Comparison of ENCODE assay signal across 23 cellular contexts in the genomic region with DNA sequence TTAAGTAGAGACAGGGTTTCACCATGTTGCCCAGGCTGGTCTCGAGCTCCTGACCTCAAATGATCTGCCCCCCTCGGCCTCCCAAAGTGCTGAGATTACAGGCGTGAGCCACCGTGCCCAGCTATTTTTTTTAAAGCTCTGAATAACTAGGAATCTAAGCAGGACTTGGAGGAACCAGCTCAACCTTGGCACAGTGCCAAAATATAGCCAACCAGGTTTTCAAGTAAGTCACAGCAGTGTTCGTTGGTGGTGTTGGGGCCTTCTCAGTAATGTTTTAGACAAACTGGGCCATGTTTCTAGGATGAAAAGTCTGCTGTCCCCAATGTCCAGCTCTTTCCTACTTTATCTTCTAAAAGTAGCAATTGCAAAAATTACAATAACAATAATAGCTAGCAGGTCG. TPM values are rescaled to one million over a fixed set of nuclear protein-coding genes. Genes with fewer than 3 reads are reported as not detected.
DNase-seq lines count a peak whose midpoint lies in the region; ATAC-seq, FAIRE-seq and TF ChIP-seq lines count a peak whose summit lies in the region.
"Had no signal": no experiment of that assay in that cellular context is flagged by ENCODE, and none has a peak within 500 bp of the region (broad histone marks: within the 10 kb centered on the region; RNA-seq: fewer than 3 reads in every experiment).

No MANE protein-coding gene starts in this region.

- no peak for TF ChIP-seq POLR2A in HepG2 (IDR thresholded peaks at IDR 0.05; ENCODE audit: insufficient read depth in 1 of 2, low read depth in 2 of 2, low read length in 2 of 2)
- no peak for TF ChIP-seq POLR2A in right lobe of liver (IDR thresholded peaks at IDR 0.05)
- no peak for TF ChIP-seq POLR2A in sigmoid colon (IDR thresholded peaks at IDR 0.05)

- POLR2A ChIA-PET in HepG2 (lab: Yijun Ruan, JAX), result interaction anchor here (2.3 kb wide), 1 partner anchor 15 kb away, joined by 14 read pairs; the partner anchor contains the start of gene MINDY2

- no peak overlapping the region for H3K4me2 ChIP-seq in HepG2 (ENCODE audit: low read depth, low read length)

- in situ Hi-C loops in HepG2 (cut with HindIII; ENCODE audit: extremely low pct_ligation_motif_present, low pct_unique_long_range_greater_than_20kb), result loop anchor here (10.0 kb wide), 1 partner anchor 531 kb away; no protein-coding TSS in a partner anchor

- H3K4me1 ChIP-seq in HepG2 (ENCODE audit: insufficient read depth, low read length), result peaks cover 15% of the 10 kb centered on the region; the same call in 1 of the 2 replicates
- peaks cover 0 to 5% (median 0%) of the 10 kb centered on the region in 4 donors for H3K4me1 ChIP-seq in right lobe of liver
- no peaks in the 10 kb centered on the region for H3K4me1 ChIP-seq in psoas muscle
- H3K4me1 ChIP-seq in sigmoid colon, result no peaks in the 10 kb centered on the region
- H3K4me1 ChIP-seq: pancreas had no signal

- CTCF ChIA-PET in HepG2 (lab: Yijun Ruan, JAX; ENCODE audit: low intra/inter-chr PET ratio, low total read pairs), result no interaction called here

- H3K27me3 ChIP-seq in HepG2 (ENCODE audit: control insufficient read depth in 1 of 2, insufficient read depth in 2 of 2, low read length in 2 of 2) (no peaks in the 10 kb centered on the region), right lobe of liver (no peaks in the 10 kb centered on the region), dorsolateral prefrontal cortex (no peaks in the 10 kb centered on the region), psoas muscle (ENCODE audit: insufficient read depth in 3 of 3, low read length in 2 of 3) (peaks cover 0 to under 1% (median 0%) of the 10 kb centered on the region in 3 donors), sigmoid colon (no peaks in the 10 kb centered on the region)
- H3K27me3 ChIP-seq: pancreas had no signal

- TF ChIP-seq CTCF in HepG2 (CRISPR knock-in tag; IDR thresholded peaks at IDR 0.05) (no peak), right lobe of liver (IDR thresholded peaks at IDR 0.05) (no peak), dorsolateral prefrontal cortex (IDR thresholded peaks at IDR 0.05 in 54 of 56, conservative IDR thresholded peaks at IDR 0.05 in 2 of 56; ENCODE audit: low read depth in 1 of 56, partially characterized antibody in 56 of 56) (no peak), psoas muscle (IDR thresholded peaks at IDR 0.05) (no peak), sigmoid colon (IDR thresholded peaks at IDR 0.05) (no peak)

- ATAC-seq in HepG2, result no peak
- ATAC-seq in right lobe of liver, result no peak
- ATAC-seq in GM19023 (IDR thresholded peaks at IDR 0.05; ENCODE audit: unreplicated experiment), result no peak
- ATAC-seq in psoas muscle, result no peak
- ATAC-seq: activated CD4-positive, CD25-positive, alpha-beta regulatory T cell treated with anti-CD3 and anti-CD28 coated beads, Interleukin-2, amount 50 U/mL, for 24 hours; left cardiac atrium; natural killer cell treated with Interleukin-12 subunit alpha and Interleukin-12 subunit beta and Interleukin-15 and Interleukin-18, amount 100 ng/mL, for 72 hours; Panc1; pancreas had no signal

- no peak for TF ChIP-seq EP300 in HepG2 (IDR thresholded peaks at IDR 0.05; ENCODE audit: low read depth in 2 of 2, low read length in 2 of 2)
- TF ChIP-seq EP300 in HepG2 (CRISPR knock-in tag; IDR thresholded peaks at IDR 0.05; ENCODE audit: borderline replicate concordance), result no peak
- TF ChIP-seq EP300 in sigmoid colon (IDR thresholded peaks at IDR 0.05), result no peak

- H3K36me3 ChIP-seq in HepG2 (replicated peaks in 1 of 2; ENCODE audit: control insufficient read depth in 1 of 2, insufficient read depth in 2 of 2, low read length in 2 of 2), result no peaks in the 10 kb centered on the region
- no peaks in the 10 kb centered on the region for H3K36me3 ChIP-seq in right lobe of liver
- H3K36me3 ChIP-seq in psoas muscle (ENCODE audit: insufficient read depth in 1 of 2, low read depth in 1 of 2), result no peaks in the 10 kb centered on the region
- no peaks in the 10 kb centered on the region for H3K36me3 ChIP-seq in sigmoid colon
- H3K36me3 ChIP-seq: pancreas had no signal

- H3K4me3 ChIP-seq in HepG2 (replicated peaks in 1 of 3; ENCODE audit: insufficient read depth in 1 of 3, low read depth in 2 of 3, low read length in 3 of 3) (no peak overlapping the region), right lobe of liver (no peak overlapping the region), dorsolateral prefrontal cortex (peak overlapping the region in 1 of 59 donors; percentile 17), psoas muscle (no peak overlapping the region), sigmoid colon (no peak overlapping the region)
- H3K4me3 ChIP-seq: pancreas, SK-N-MC had no signal

- intact Hi-C loops in HepG2 (cut with micrococcal nuclease; ENCODE audit: unreplicated experiment) (loop anchor here (5.0 kb wide), 1 partner anchor 529 kb away; no protein-coding TSS in a partner anchor), right lobe of liver (cut with DNase I) (loop anchor here in 1 of 2 donors (10.0 kb wide), 1 partner anchor 181 kb away; no protein-coding TSS in a partner anchor), dorsolateral prefrontal cortex (cut with DNase I) (loop anchor here in 1 of 2 donors (5.0 kb wide), 1 partner anchor 529 kb away; no protein-coding TSS in a partner anchor), psoas muscle (cut with DNase I) (no loop called here), sigmoid colon (cut with DNase I) (loop anchor here (10.0 kb wide), 1 partner anchor 531 kb away; no protein-coding TSS in a partner anchor)

- H3K9ac ChIP-seq in HepG2 (ENCODE audit: insufficient read depth, low read depth, low read length), result no peak overlapping the region

- H3K27ac ChIP-seq in HepG2 (ENCODE audit: extremely low read length, insufficient read depth, low read length) (no peak overlapping the region), right lobe of liver (no peak overlapping the region), dorsolateral prefrontal cortex (peak overlapping the region in 45 of 59 donors; percentile 22 to 91 (median 70)), psoas muscle (no peak overlapping the region), sigmoid colon (no peak overlapping the region)
- H3K27ac ChIP-seq: 22Rv1, pancreas, SK-N-MC had no signal

- TF ChIP-seq RAD21 in HepG2 (CRISPR knock-in tag; IDR thresholded peaks at IDR 0.05), result no peak

- H3K9me3 ChIP-seq in HepG2 (ENCODE audit: low read length) (no peaks in the 10 kb centered on the region), right lobe of liver (no peaks in the 10 kb centered on the region), psoas muscle (no peaks in the 10 kb centered on the region), sigmoid colon (no peaks in the 10 kb centered on the region)
- H3K9me3 ChIP-seq: pancreas had no signal

- BruUV-seq in HepG2 (replicated peaks; lab: Mats Ljungman, UMichigan), result no TSS peak

- no peaks in the 10 kb centered on the region for H3K79me2 ChIP-seq in HepG2 (ENCODE audit: insufficient read depth, low read length)

- FAIRE-seq in HepG2 (lab: Jason Lieb, UNC), result no peak
- FAIRE-seq: G401.6, H1, HTR-8/SVneo, pancreas had no signal

- DNase-seq in DMS 273 (lab: John Stamatoyannopoulos, UW; ENCODE audit: unreplicated experiment) (peak; percentile 42), DMS 273 treated with DMSO at 0.1 percent for 48 hours (lab: John Stamatoyannopoulos, UW) (no peak), HepG2 (ENCODE audit: low spot score) (no peak), right lobe of liver (no peak), dorsolateral prefrontal cortex (peak in 1 of 10 donors; percentile 60), psoas muscle (no peak), sigmoid colon (no peak)
- DNase-seq: left cardiac atrium; NCI-H187; NCI-H524 treated with DMSO at 0.1 percent for 48 hours; stimulated activated CD4-positive, alpha-beta T cell treated with anti-CD3 and anti-CD28 coated beads, Interleukin-2, amount 100 ng/mL, for 24 hours; stimulated activated naive CD4-positive, alpha-beta T cell treated with Interleukin-2 at 50 U/mL for 16 hours; T1000 had no signal

- WGBS in HepG2 (ENCODE audit: low lambda C conversion rate), result 53% methylated on average over 6 of the region's 6 CpGs
- WGBS in right lobe of liver (ENCODE audit: insufficient coverage, low coverage, low lambda C conversion rate, missing lambda C conversion rate), result 67% methylated on average over 5 of the region's 6 CpGs
- WGBS in psoas muscle, 3 donors, result 48 to 58% (median 49%) methylated on average over 6 of the region's 6 CpGs
- WGBS in sigmoid colon, 2 donors, result 48 to 77% methylated on average over 6 of the region's 6 CpGs

- no peaks in the 10 kb centered on the region for H4K20me1 ChIP-seq in HepG2 (ENCODE audit: insufficient read depth, low read length)

- no peak overlapping the region for H2AFZ ChIP-seq in HepG2 (ENCODE audit: low read length)

RNA-seq across cellular contexts. Expression of gene ADAM10, which starts 6.4 kb away (rescaled TPM):
- total RNA-seq in HepG2 (2016; rRNA removed; fragmentation: Illumina TruSeq; extraction: Trizol), result 86.8 and 125 TPM in 2 replicates
- 14.1 and 22.6 TPM in 2 replicates for total RNA-seq in HepG2 (2016; cell fraction: cytosol; rRNA removed; fragmentation: Illumina TruSeq; extraction: Trizol; ENCODE audit: low read depth)
- 82.6 and 120 TPM in 2 replicates for total RNA-seq in HepG2 (2016; cell fraction: insoluble cytoplasmic fraction; rRNA removed; fragmentation: Illumina TruSeq; extraction: Trizol)
- total RNA-seq in HepG2 (2016; cell fraction: membrane; rRNA removed; fragmentation: Illumina TruSeq; extraction: Trizol), result 28.6 TPM in 2 replicates
- total RNA-seq in HepG2 (2016; cell fraction: nucleus; rRNA removed; fragmentation: Illumina TruSeq; extraction: Trizol), result 136 and 171 TPM in 2 replicates
- 92.7 and 100 TPM in 2 replicates for polyA plus RNA-seq in HepG2 (2011; rRNA removed)
- polyA plus RNA-seq in HepG2 (2011; cell fraction: cytosol; rRNA removed), result 78.0 and 88.1 TPM in 2 replicates
- 34.5 and 42.9 TPM in 2 replicates for polyA plus RNA-seq in HepG2 (2011; cell fraction: nucleus; rRNA removed)
- polyA plus RNA-seq in HepG2 (2012), result 130 and 143 TPM in 2 replicates
- 3.0 and 3.6 TPM in 2 replicates for polyA plus RNA-seq in HepG2 (2016; cell fraction: cytosol; fragmentation: Illumina TruSeq; extraction: Trizol; ENCODE audit: low read depth)
- polyA plus RNA-seq in HepG2 (2016; cell fraction: insoluble cytoplasmic fraction; fragmentation: Illumina TruSeq; extraction: Trizol; ENCODE audit: low read depth), result 52.9 and 53.5 TPM in 2 replicates
- 6.1 and 9.4 TPM in 2 replicates for polyA plus RNA-seq in HepG2 (2016; cell fraction: membrane; fragmentation: Illumina TruSeq; extraction: Trizol; ENCODE audit: low read depth)
- 79.1 and 82.6 TPM in 2 replicates for polyA plus RNA-seq in HepG2 (2016; cell fraction: nucleus; fragmentation: Illumina TruSeq; extraction: Trizol; ENCODE audit: insufficient read depth, low read depth)
- 80.0 and 86.9 TPM in 2 replicates for polyA minus RNA-seq in HepG2 (2011; rRNA and poly(A)+ RNA removed; ENCODE audit: low replicate concordance)
- polyA minus RNA-seq in HepG2 (2011; cell fraction: cytosol; rRNA and poly(A)+ RNA removed), result 155 and 159 TPM in 2 replicates
- 151 and 153 TPM in 2 replicates for polyA minus RNA-seq in HepG2 (2011; cell fraction: nucleus; rRNA and poly(A)+ RNA removed)
- 10 to 100 TPM; 24.1 to 78.1 (median 43.3) TPM for total RNA-seq in right lobe of liver
- total RNA-seq in dorsolateral prefrontal cortex, result 100 to 1,000 TPM in 100 of 120 experiments, 10 to 100 TPM in 20; 85.4 to 177 (median 116) TPM
- 10 to 100 TPM; 33.1 to 37.9 (median 36.5) TPM for total RNA-seq in psoas muscle
- polyA plus RNA-seq in psoas muscle, result 10 to 100 TPM in 2 of 3 donors, 1 to 10 TPM in 1; 7.9 to 24.7 (median 10.8) TPM
- total RNA-seq in sigmoid colon, result 10 to 100 TPM; 44.9 to 70.9 (median 57.5) TPM
- polyA plus RNA-seq in sigmoid colon, result 10 to 100 TPM in 2 of 3 donors, 1 to 10 TPM in 1; 6.6 to 37.6 (median 11.1) TPM

RNA-seq across cellular contexts. Expression of gene MINDY2, which starts 15.1 kb away (rescaled TPM):
- 12.6 and 15.6 TPM in 2 replicates for total RNA-seq in HepG2 (2016; rRNA removed; fragmentation: Illumina TruSeq; extraction: Trizol)
- total RNA-seq in HepG2 (2016; cell fraction: cytosol; rRNA removed; fragmentation: Illumina TruSeq; extraction: Trizol; ENCODE audit: low read depth), result 0.97 and 1.0 TPM in 2 replicates
- total RNA-seq in HepG2 (2016; cell fraction: insoluble cytoplasmic fraction; rRNA removed; fragmentation: Illumina TruSeq; extraction: Trizol), result 11.6 and 15.8 TPM in 2 replicates
- 4.3 and 4.8 TPM in 2 replicates for total RNA-seq in HepG2 (2016; cell fraction: membrane; rRNA removed; fragmentation: Illumina TruSeq; extraction: Trizol)
- 7.8 and 9.8 TPM in 2 replicates for total RNA-seq in HepG2 (2016; cell fraction: nucleus; rRNA removed; fragmentation: Illumina TruSeq; extraction: Trizol)
- polyA plus RNA-seq in HepG2 (2011; rRNA removed), result 5.3 and 7.2 TPM in 2 replicates
- polyA plus RNA-seq in HepG2 (2011; cell fraction: cytosol; rRNA removed), result 2.7 and 3.6 TPM in 2 replicates
- 4.8 and 5.0 TPM in 2 replicates for polyA plus RNA-seq in HepG2 (2011; cell fraction: nucleus; rRNA removed)
- polyA plus RNA-seq in HepG2 (2012), result 6.3 and 7.5 TPM in 2 replicates
- 0.26 and 0.32 TPM in 2 replicates for polyA plus RNA-seq in HepG2 (2016; cell fraction: cytosol; fragmentation: Illumina TruSeq; extraction: Trizol; ENCODE audit: low read depth)
- 8.7 and 9.9 TPM in 2 replicates for polyA plus RNA-seq in HepG2 (2016; cell fraction: insoluble cytoplasmic fraction; fragmentation: Illumina TruSeq; extraction: Trizol; ENCODE audit: low read depth)
- polyA plus RNA-seq in HepG2 (2016; cell fraction: membrane; fragmentation: Illumina TruSeq; extraction: Trizol; ENCODE audit: low read depth), result 0.96 and 1.4 TPM in 2 replicates
- polyA plus RNA-seq in HepG2 (2016; cell fraction: nucleus; fragmentation: Illumina TruSeq; extraction: Trizol; ENCODE audit: insufficient read depth, low read depth), result 8.1 and 9.1 TPM in 2 replicates
- polyA minus RNA-seq in HepG2 (2011; rRNA and poly(A)+ RNA removed; ENCODE audit: low replicate concordance), result 7.7 and 12.1 TPM in 2 replicates
- polyA minus RNA-seq in HepG2 (2011; cell fraction: cytosol; rRNA and poly(A)+ RNA removed), result 13.5 and 13.7 TPM in 2 replicates
- polyA minus RNA-seq in HepG2 (2011; cell fraction: nucleus; rRNA and poly(A)+ RNA removed), result 12.0 and 13.6 TPM in 2 replicates
- 1 to 10 TPM; 4.2 to 8.8 (median 5.5) TPM for total RNA-seq in right lobe of liver
- total RNA-seq in dorsolateral prefrontal cortex, result 10 to 100 TPM; 28.6 to 56.4 (median 40.0) TPM
- 10 to 100 TPM in 1 of 4 donors, 1 to 10 TPM in 3; 6.0 to 11.3 (median 8.5) TPM for total RNA-seq in psoas muscle
- 1 to 10 TPM; 3.3 to 6.0 (median 3.4) TPM for polyA plus RNA-seq in psoas muscle
- 10 to 100 TPM; 18.0 to 28.5 (median 21.2) TPM for total RNA-seq in sigmoid colon
- 1 to 10 TPM; 1.6 to 3.8 (median 1.8) TPM for polyA plus RNA-seq in sigmoid colon

Comparison
In these comparisons a context has a peak if more than half of its experiments do, and no peak if none do; other contexts are left out.
1. H3K27ac ChIP-seq: peak in dorsolateral prefrontal cortex (45 of 59); none in HepG2 (single experiment), right lobe of liver (0 of 3), psoas muscle (single experiment) and sigmoid colon (0 of 4).
2. intact Hi-C loops: an anchor here in HepG2 (5.0 kb wide) and sigmoid colon (10.0 kb wide); none called in psoas muscle.